Comparison of ENCODE assay signal across 8 cellular contexts in the genomic region with DNA sequence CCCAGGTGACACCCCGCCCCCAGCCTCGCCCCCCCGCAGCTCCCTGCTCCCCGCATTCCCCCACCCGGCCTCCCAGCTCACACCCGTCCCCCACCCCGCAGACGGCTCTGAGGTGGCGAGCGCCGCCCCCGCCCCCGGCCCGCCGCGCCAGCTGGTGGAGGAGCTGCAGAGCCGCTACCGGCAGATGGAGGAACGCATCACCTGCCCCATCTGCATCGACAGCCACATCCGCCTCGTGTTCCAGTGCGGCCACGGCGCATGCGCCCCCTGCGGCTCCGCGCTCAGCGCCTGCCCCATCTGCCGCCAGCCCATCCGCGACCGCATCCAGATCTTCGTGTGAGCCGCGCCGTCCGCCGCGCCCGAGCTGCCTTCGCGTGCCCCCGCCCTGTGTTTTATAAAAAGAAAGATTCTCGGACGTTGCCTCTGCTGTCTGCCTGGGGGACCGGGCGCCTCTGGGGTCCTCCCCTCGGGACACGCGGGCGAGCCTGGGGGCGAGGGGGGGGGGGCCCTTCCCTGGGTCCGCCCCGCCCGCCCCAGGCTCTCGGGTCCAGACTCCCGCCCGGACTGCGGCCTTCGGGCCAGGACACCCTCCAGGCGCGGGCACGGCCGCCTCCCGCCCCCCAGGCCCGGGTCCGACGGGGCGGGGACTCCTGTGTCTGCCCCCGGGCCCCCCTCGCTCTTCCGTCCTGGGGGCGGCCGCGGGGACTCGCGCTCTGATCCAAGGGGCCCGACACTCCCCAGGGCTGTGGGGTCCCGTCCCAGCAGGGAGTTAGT. TPM values are rescaled to one million over a fixed set of nuclear protein-coding genes. Genes with fewer than 3 reads are reported as not detected.
A peak's percentile ranks its signal among the peaks of the same experiment; 100 is the strongest.
DNase-seq lines count a peak whose midpoint lies in the region; ATAC-seq and TF ChIP-seq lines count a peak whose summit lies in the region.

No MANE protein-coding gene starts in this region.

- ATAC-seq in HG03103 (IDR thresholded peaks at IDR 0.05; ENCODE audit: low read depth, unreplicated experiment) (peak; percentile 52), left ventricle myocardium superior (peak; percentile 22), HG02852 (IDR thresholded peaks at IDR 0.05; ENCODE audit: unreplicated experiment) (no peak)

- peaks cover 4% of the 10 kb centered on the region; the same call in 1 of the 2 replicates for H3K4me1 ChIP-seq in OCI-LY3 (ENCODE audit: low read length)

- intact Hi-C loops in left ventricle myocardium superior (cut with micrococcal nuclease), result no loop called here

- H3K36me3 ChIP-seq in OCI-LY3 (replicated peaks; ENCODE audit: low read depth, low read length), result no peaks in the 10 kb centered on the region

- H3K4me3 ChIP-seq in OCI-LY3 (ENCODE audit: low read length), result peak overlapping the region; percentile 67

- peak overlapping the region; percentile 14; the same call in 1 of the 2 replicates for H3K9ac ChIP-seq in OCI-LY3 (ENCODE audit: low read length)

- H3K9me3 ChIP-seq in OCI-LY3 (ENCODE audit: insufficient read depth, low read length), result no peaks in the 10 kb centered on the region

- H3K27ac ChIP-seq in OCI-LY3 (ENCODE audit: low read length), result peak overlapping the region; percentile 32; the same call in 1 of the 2 replicates

- no peaks in the 10 kb centered on the region for H3K79me2 ChIP-seq in OCI-LY3 (ENCODE audit: low read length)

- H4K20me1 ChIP-seq in OCI-LY3 (ENCODE audit: insufficient read depth, low read length), result no peaks in the 10 kb centered on the region

- peak overlapping the region; percentile 67 for H3K4me2 ChIP-seq in OCI-LY3 (ENCODE audit: low read length)

- TF ChIP-seq CTCF in OCI-LY3 (IDR thresholded peaks at IDR 0.05; ENCODE audit: low read depth, low read length), result no peak

- no peaks in the 10 kb centered on the region for H3K27me3 ChIP-seq in OCI-LY3 (ENCODE audit: low read depth, low read length)

- DNase-seq in activated naive CD4-positive, alpha-beta T cell treated with anti-CD3 and anti-CD28 coated beads, Interleukin-2, amount 50 U/mL, for 16 hours, result peak; percentile 91
- DNase-seq in left ventricle myocardium superior, result peak; percentile 86
- DNase-seq in stimulated activated CD4-positive, alpha-beta T cell treated with anti-CD3 and anti-CD28 coated beads, Interleukin-1b, Interleukin-23, amount 100 ng/mL, for 1 hour (ENCODE audit: low read depth in 2 of 2), result peak; percentile 72 to 92
- no peak for DNase-seq in SHP77 treated with DMSO at 0.1 percent for 48 hours (lab: John Stamatoyannopoulos, UW)

- H2AFZ ChIP-seq in OCI-LY3 (ENCODE audit: low read depth, low read length), result no peak overlapping the region

- TF ChIP-seq POLR2A in GM15510 (IDR thresholded peaks at IDR 0.05; ENCODE audit: borderline replicate concordance, extremely low read depth, insufficient read length), result peak; percentile 50

RNA-seq across cellular contexts. Expression of a gene that starts 1.6 kb away (rescaled TPM):
- total RNA-seq in left ventricle myocardium superior, result 47.9 TPM

RNA-seq across cellular contexts. Expression of a gene that starts 15.1 kb away (rescaled TPM):
- 131 TPM for total RNA-seq in left ventricle myocardium superior

RNA-seq across cellular contexts. Expression of a gene that starts 28.4 kb away (rescaled TPM):
- total RNA-seq in left ventricle myocardium superior, result 26.1 TPM

RNA-seq across cellular contexts. Expression of a gene that starts 30.4 kb away (rescaled TPM):
- 3.6 TPM for total RNA-seq in left ventricle myocardium superior

RNA-seq across cellular contexts. Expression of a gene that starts 55.7 kb away (rescaled TPM):
- total RNA-seq in left ventricle myocardium superior, result 118 TPM
